29 cellular contexts compared by ENCODE assay signal in the genomic region with DNA sequence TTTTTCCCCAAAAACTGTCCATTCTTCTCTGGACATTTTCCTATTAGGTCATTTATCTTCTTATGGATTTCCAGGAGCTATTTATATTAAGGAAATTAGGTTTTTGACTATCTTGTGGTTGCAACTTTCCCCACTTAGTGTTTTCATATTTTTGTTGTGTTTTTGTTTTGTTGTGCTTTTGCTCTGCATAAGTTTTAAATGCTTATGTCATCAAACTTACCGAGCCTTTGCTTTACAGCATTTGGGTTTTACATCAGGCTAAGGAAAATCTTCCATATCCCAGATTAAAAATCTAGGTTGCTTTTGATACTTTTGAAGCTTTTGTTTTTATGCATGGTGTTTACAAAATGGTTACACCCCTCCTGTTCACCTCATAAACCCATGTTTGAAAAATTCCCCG.
"Had no signal": no experiment of that assay in that cellular context is flagged by ENCODE, and none has a peak within 500 bp of the region (broad histone marks: within the 10 kb centered on the region; RNA-seq: fewer than 3 reads in every experiment).

No MANE protein-coding gene starts in this region.

- DNase-seq: naive thymus-derived CD8-positive, alpha-beta T cell; nephron progenitor cell; nucleus accumbens; pancreas; posterior cingulate gyrus; psoas muscle; right cardiac atrium; spleen; stimulated activated CD4-positive, alpha-beta T cell treated with anti-CD3 and anti-CD28 coated beads, Interleukin-12 subunit alpha, Interleukin-12 subunit beta, amount 100 ng/mL, for 4 hours; stimulated activated CD4-positive, alpha-beta T cell treated with anti-CD3 and anti-CD28 coated beads, Interleukin-1b, Interleukin-23, amount 100 ng/mL, for 48 hours; stimulated activated CD4-positive, alpha-beta T cell treated with anti-CD3 and anti-CD28 coated beads, Interleukin-4, amount 100 ng/mL, for 1 hour; stimulated activated CD4-positive, alpha-beta T cell treated with anti-CD3 and anti-CD28 coated beads, Interleukin-4, amount 100 ng/mL, for 4 hours; stimulated activated CD8-positive, alpha-beta memory T cell treated with anti-CD3 and anti-CD28 coated beads, Interleukin-4, amount 100 ng/mL, for 48 hours; stimulated activated naive CD4-positive, alpha-beta T cell; stimulated activated naive CD8-positive, alpha-beta T cell treated with anti-CD3 and anti-CD28 coated beads, Interleukin-15, amount 100 ng/mL, for 72 hours; stimulated activated naive CD8-positive, alpha-beta T cell treated with anti-CD3 and anti-CD28 coated beads, Interleukin-15, Interleukin-2, amounts not matched to agents 100 U/mL and 50 U/mL, for 24 hours; substantia nigra; testis; tibial artery; transverse colon; upper lobe of right lung; uterus had no signal

- H3K4me2 ChIP-seq: smooth muscle cell had no signal

- H3K36me3 ChIP-seq: neutrophil, pancreas, spleen, suprapubic skin, tibial artery, transverse colon, upper lobe of right lung, uterus had no signal

- FAIRE-seq: pancreas had no signal

- H3K27ac ChIP-seq: neutrophil, pancreas, psoas muscle, skin epidermis, spleen, testis, tibial artery, transverse colon, upper lobe of right lung had no signal

- ATAC-seq: naive thymus-derived CD8-positive, alpha-beta T cell; natural killer cell treated with Interleukin-12 subunit alpha and Interleukin-12 subunit beta and Interleukin-15 and Interleukin-18, amount 100 ng/mL, for 72 hours; pancreas; psoas muscle; right cardiac atrium; sciatic nerve; stimulated activated memory B cell treated with anti-CD40 and anti-IgM and Interleukin-4, amounts not matched to agents 10 μg/mL and 1 μg/mL and 100 μg/mL, for 72 hours; stimulated activated naive CD8-positive, alpha-beta T cell treated with anti-CD3 and anti-CD28 coated beads, Interleukin-15, amount 100 ng/mL, for 72 hours; stimulated activated naive CD8-positive, alpha-beta T cell treated with anti-CD3 and anti-CD28 coated beads, Interleukin-15, Interleukin-2, amounts not matched to agents 100 U/mL and 50 U/mL, for 24 hours; upper lobe of right lung had no signal

- H3K9me3 ChIP-seq: neutrophil, pancreas, psoas muscle, spleen, suprapubic skin, testis, tibial artery, transverse colon, upper lobe of right lung, uterus had no signal

- H3K4me3 ChIP-seq: pancreas, skin epidermis, smooth muscle cell, spleen, suprapubic skin, testis, tibial artery, transverse colon, upper lobe of right lung, uterus had no signal

- H3K4me1 ChIP-seq: pancreas, testis, transverse colon, upper lobe of right lung, uterus had no signal

- H3K27me3 ChIP-seq: pancreas, suprapubic skin, testis, tibial artery, transverse colon, upper lobe of right lung, uterus had no signal
